Comparison of ENCODE assay signal across 8 cellular contexts in genomic region chr9:25678147-25678666, GRCh38. TPM values are rescaled to one million over a fixed set of nuclear protein-coding genes. Genes with fewer than 3 reads are reported as not detected.
DNase-seq lines count a peak whose midpoint lies in the region; ATAC-seq and TF ChIP-seq lines count a peak whose summit lies in the region.

Gene TUSC1 (minus strand): TSS chr9:25678444. CDS start chr9:25678312, 132 bp downstream.

- H3K9ac ChIP-seq in endocrine pancreas (ENCODE audit: control insufficient read depth, insufficient read depth, low read length) = peak within 1 kb of the TSS; percentile 73

- DNase-seq in 8988T (peak; percentile 25), HuH-7.5 (ENCODE audit: low spot score) (peak; percentile 19), SKM-1 treated with dmso at 0.1 percent for 144 hours (lab: John Stamatoyannopoulos, UW; ENCODE audit: unreplicated experiment) (peak; percentile 82), lower leg skin (ENCODE audit: low spot score in 2 of 2) (peak; percentile 79 to 96), stomach (peak; percentile 75), NOMO-1 treated with dmso at 0.1 percent for 144 hours (lab: John Stamatoyannopoulos, UW; ENCODE audit: unreplicated experiment) (no peak)

- ATAC-seq in GM18858 (IDR thresholded peaks at IDR 0.05; ENCODE audit: unreplicated experiment) = peak; percentile 74

- TF ChIP-seq EP300 in stomach (IDR thresholded peaks at IDR 0.05) = no peak

- H3K27ac ChIP-seq in stomach = peak within 1 kb of the TSS; percentile 98 to 100 (median 99)

- H3K9me3 ChIP-seq in endocrine pancreas (ENCODE audit: control insufficient read depth, low read length) (no peaks in the 10 kb centered on the region), stomach (no peaks in the 10 kb centered on the region)

- TF ChIP-seq CTCF in lower leg skin (IDR thresholded peaks at IDR 0.05) (no peak), stomach (IDR thresholded peaks at IDR 0.05) (peak in 1 of 7 experiments; percentile 27)

- H3K4me1 ChIP-seq in endocrine pancreas (ENCODE audit: control insufficient read depth, insufficient read depth, low read length) (peaks cover 3% of the 10 kb centered on the region), stomach (peaks cover 5 to 22% (median 14%) of the 10 kb centered on the region in 4 donors)

- H3K36me3 ChIP-seq in endocrine pancreas (ENCODE audit: control insufficient read depth, insufficient read depth, low read length) (no peaks in the 10 kb centered on the region), stomach (no peaks in the 10 kb centered on the region)

- H3K27me3 ChIP-seq in endocrine pancreas (ENCODE audit: control insufficient read depth, insufficient read depth, low read length) (no peaks in the 10 kb centered on the region), stomach (peaks cover 0 to 6% (median 0%) of the 10 kb centered on the region in 3 donors)

- TF ChIP-seq POLR2A in lower leg skin (IDR thresholded peaks at IDR 0.05) (no peak), stomach (IDR thresholded peaks at IDR 0.05) (no peak)

- peak within 1 kb of the TSS; percentile 64 for H3K4me3 ChIP-seq in endocrine pancreas (ENCODE audit: control insufficient read depth, insufficient read depth, low read length)
- H3K4me3 ChIP-seq in lower leg skin (ENCODE audit: low read depth, poor library complexity, severe bottlenecking) = peak within 1 kb of the TSS; percentile 70
- peak within 1 kb of the TSS; percentile 68 to 89 (median 84) for H3K4me3 ChIP-seq in stomach

- 0% methylated on average over 7 of the region's 57 CpGs for WGBS in lower leg skin, 2 donors
- 1 to 9% (median 2%) methylated on average over 9 to 57 of the region's 57 CpGs for WGBS in stomach, 5 donors

- intact Hi-C loops in lower leg skin (cut with DNase I; ENCODE audit: low total_unique reads) (no loop called here), stomach (cut with DNase I; ENCODE audit: low total_unique reads) (no loop called here)

RNA-seq across cellular contexts. Expression of gene TUSC1, which starts in this region (rescaled TPM):
- total RNA-seq in lower leg skin (10 to 100 TPM; 23.7 to 33.5 (median 27.3) TPM), stomach (100 to 1,000 TPM in 1 of 5 donors, 10 to 100 TPM in 3, under 1 TPM in 1; 0.58 to 143 (median 15.8) TPM)
- polyA plus RNA-seq in stomach = 10 to 100 TPM in 2 of 3 donors, 1 to 10 TPM in 1; 9.9 to 10.5 (median 10.4) TPM
